In the genomic region with DNA sequence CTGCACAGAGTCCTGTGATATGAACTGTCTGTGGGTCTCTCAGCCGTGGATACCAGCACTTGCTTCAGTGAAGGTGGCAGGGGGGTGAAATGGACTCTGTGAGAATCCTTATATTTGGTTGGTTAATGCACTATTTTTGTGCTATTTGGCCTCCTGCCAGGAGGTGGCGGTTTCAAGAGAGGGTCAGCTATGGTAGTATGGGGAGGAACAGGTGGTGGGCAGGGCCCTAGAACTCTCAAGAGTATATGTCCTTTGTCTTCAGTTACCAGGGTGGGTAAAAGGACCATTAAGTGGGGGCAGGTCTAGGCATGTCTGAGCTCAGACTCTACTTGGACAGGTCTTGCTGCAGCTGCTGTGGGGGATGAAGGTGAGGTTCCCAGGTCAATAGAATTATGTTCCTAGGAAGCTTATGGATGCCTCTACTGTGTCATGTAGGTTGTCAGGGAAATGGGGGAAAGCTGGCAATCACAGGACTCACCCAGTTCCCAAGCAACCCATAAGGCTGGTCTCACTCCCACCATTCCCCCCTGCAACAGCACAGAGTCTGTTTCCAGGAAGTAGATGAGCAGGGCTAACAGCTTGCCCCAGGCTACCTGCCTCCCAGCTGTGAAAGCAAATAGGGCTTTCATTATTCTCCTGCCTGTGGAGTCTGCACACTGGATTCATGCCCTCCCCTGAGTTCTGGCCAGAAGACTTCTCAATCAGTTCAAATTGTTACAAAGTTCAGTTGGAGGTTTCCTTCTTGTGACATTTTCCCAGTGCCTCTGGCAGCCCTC, we compare ENCODE assay signal across 2 cellular contexts.
TF ChIP-seq lines count a peak whose summit lies in the region.

No MANE protein-coding gene starts in this region.

TF ChIP-seq in IMR-90, 13 proteins besides CTCF, POLR2A, EP300 and RAD21:
- TF ChIP-seq NFE2L2 (IDR thresholded peaks at IDR 0.05; ENCODE audit: low read depth, low read length) (no peak), MAFK (IDR thresholded peaks at IDR 0.05; ENCODE audit: low read depth, low read length) (no peak), BHLHE40 (IDR thresholded peaks at IDR 0.05; ENCODE audit: low read depth, low read length) (no peak), MAZ (IDR thresholded peaks at IDR 0.05; ENCODE audit: borderline replicate concordance, low read depth, low read length) (no peak), CHD1 (IDR thresholded peaks at IDR 0.05; ENCODE audit: low read depth, low read length) (no peak), RFX5 (IDR thresholded peaks at IDR 0.05; ENCODE audit: low read depth, low read length) (no peak), FOS (IDR thresholded peaks at IDR 0.05; ENCODE audit: low read depth, low read length) (no peak), RCOR1 (IDR thresholded peaks at IDR 0.05; ENCODE audit: insufficient replicate concordance, low read length) (no peak), SMC3 (IDR thresholded peaks at IDR 0.05; ENCODE audit: low read depth, low read length) (no peak), USF2 (IDR thresholded peaks at IDR 0.05; ENCODE audit: low read depth, low read length) (no peak), MXI1 (IDR thresholded peaks at IDR 0.05; ENCODE audit: borderline replicate concordance, low read depth, low read length) (no peak), CEBPB (IDR thresholded peaks at IDR 0.05; ENCODE audit: low read depth, low read length) (no peak)
- TF ChIP-seq, protein P1, sequence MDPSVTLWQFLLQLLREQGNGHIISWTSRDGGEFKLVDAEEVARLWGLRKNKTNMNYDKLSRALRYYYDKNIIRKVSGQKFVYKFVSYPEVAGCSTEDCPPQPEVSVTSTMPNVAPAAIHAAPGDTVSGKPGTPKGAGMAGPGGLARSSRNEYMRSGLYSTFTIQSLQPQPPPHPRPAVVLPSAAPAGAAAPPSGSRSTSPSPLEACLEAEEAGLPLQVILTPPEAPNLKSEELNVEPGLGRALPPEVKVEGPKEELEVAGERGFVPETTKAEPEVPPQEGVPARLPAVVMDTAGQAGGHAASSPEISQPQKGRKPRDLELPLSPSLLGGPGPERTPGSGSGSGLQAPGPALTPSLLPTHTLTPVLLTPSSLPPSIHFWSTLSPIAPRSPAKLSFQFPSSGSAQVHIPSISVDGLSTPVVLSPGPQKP (IDR thresholded peaks at IDR 0.05; ENCODE audit: borderline replicate concordance, low read depth, low read length) = no peak
TF ChIP-seq in IMR-90: peak in this region for 0.

TF ChIP-seq in K562, 482 proteins besides CTCF, POLR2A, EP300 and RAD21:
- TF ChIP-seq TBP (optimal IDR thresholded peaks at IDR 0.05; ENCODE audit: low read depth, low read length) (no peak), NFIC (IDR thresholded peaks at IDR 0.05) (peak; percentile 73)
TF ChIP-seq in K562: peak in this region for 1.
